4 cellular contexts compared by ENCODE assay signal in the genomic region with DNA sequence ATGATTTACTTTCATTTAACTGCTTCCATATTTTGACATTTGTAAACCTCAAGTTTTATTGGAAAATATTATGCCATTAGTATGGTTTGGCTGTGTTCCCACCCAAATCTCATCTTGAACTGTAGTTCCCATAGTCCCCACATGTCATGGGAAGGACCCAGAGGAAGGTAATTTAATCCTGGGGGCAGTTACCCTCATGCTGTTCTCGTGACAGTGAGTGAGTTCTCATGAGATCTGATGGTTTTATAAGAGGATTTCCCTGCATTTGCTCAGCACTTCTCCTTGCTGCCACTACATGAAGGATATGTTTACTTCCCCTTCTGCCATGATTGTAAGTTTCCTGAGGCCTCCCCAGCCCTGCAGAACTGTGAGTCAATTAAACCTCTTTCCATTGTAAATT. TPM values are rescaled to one million over a fixed set of nuclear protein-coding genes. Genes with fewer than 3 reads are reported as not detected.
"Had no signal": no experiment of that assay in that cellular context is flagged by ENCODE, and none has a peak within 500 bp of the region (broad histone marks: within the 10 kb centered on the region; RNA-seq: fewer than 3 reads in every experiment).

No MANE protein-coding gene starts in this region.

RNA-seq across cellular contexts. Expression of a gene that starts 48.3 kb away (rescaled TPM):
- total RNA-seq: activated CD4-positive, alpha-beta memory T cell treated with anti-CD3 and anti-CD28 coated beads for 36 hours; activated CD4-positive, alpha-beta T cell treated with anti-CD3 and anti-CD28 coated beads, Interleukin-2, amount 10 ng/mL, durations not matched to agents 7 days and 5 days; OCI-LY7; SJSA1 had no signal
